ENCODE assay signal across 19 cellular contexts in the genomic region with DNA sequence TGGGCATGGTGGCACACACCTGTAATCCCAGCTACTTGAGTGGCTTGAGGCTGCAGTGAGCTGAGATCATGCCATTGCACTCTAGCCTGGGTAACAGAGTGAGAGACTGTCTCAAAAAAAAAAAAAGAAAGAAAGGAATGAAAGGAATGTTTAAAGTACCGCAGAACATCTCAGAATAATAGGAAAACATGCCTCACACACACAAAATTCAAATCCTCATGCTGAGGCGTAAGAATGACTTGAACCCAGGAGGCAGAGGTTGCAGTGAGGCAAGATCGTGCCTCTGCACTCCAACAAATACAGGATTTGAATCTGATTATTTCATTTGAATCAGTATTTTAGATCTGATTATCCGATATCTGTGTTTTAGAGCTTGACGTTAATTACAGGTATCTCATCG. TPM values are rescaled to one million over a fixed set of nuclear protein-coding genes. Genes with fewer than 3 reads are reported as not detected.
"Had no signal": no experiment of that assay in that cellular context is flagged by ENCODE, and none has a peak within 500 bp of the region (broad histone marks: within the 10 kb centered on the region; RNA-seq: fewer than 3 reads in every experiment).

No MANE protein-coding gene starts in this region.

- H3K27me3 Mint-ChIP-seq: activated naive CD4-positive, alpha-beta T cell treated with anti-CD3 and anti-CD28 coated beads, Interleukin-2, amount 50 U/mL, for 24 hours had no signal

- H3K36me3 Mint-ChIP-seq: activated naive CD4-positive, alpha-beta T cell treated with anti-CD3 and anti-CD28 coated beads, Interleukin-2, amount 50 U/mL, for 24 hours; memory B cell; naive thymus-derived CD4-positive, alpha-beta T cell; stimulated activated effector memory CD8-positive, alpha-beta T cell treated with anti-CD3 and anti-CD28 coated beads, Interleukin-12 subunit alpha, Interleukin-12 subunit beta, amount 100 ng/mL, for 72 hours had no signal

- H3K36me3 ChIP-seq: adrenal gland, colonic mucosa, gastrocnemius medialis, neural progenitor cell had no signal

- H3K4me3 Mint-ChIP-seq: activated naive CD4-positive, alpha-beta T cell treated with anti-CD3 and anti-CD28 coated beads, Interleukin-2, amount 50 U/mL, for 24 hours; memory B cell; naive thymus-derived CD4-positive, alpha-beta T cell; neural progenitor cell; stimulated activated effector memory CD8-positive, alpha-beta T cell treated with anti-CD3 and anti-CD28 coated beads, Interleukin-12 subunit alpha, Interleukin-12 subunit beta, amount 100 ng/mL, for 72 hours had no signal

- H3K27ac ChIP-seq: adrenal gland, colonic mucosa, gastrocnemius medialis, neural progenitor cell, psoas muscle, stomach had no signal

- H3K4me2 ChIP-seq: neural progenitor cell had no signal

- H3K4me3 ChIP-seq: adrenal gland, colonic mucosa, gastrocnemius medialis, mucosa of descending colon, neural progenitor cell, psoas muscle, stomach had no signal

- H3K4me1 ChIP-seq: colonic mucosa, neural progenitor cell, psoas muscle had no signal

- H3K27me3 ChIP-seq: adrenal gland, colonic mucosa, gastrocnemius medialis, neural progenitor cell, stomach had no signal

- H3K9me3 Mint-ChIP-seq: activated naive CD4-positive, alpha-beta T cell treated with anti-CD3 and anti-CD28 coated beads, Interleukin-2, amount 50 U/mL, for 24 hours; memory B cell; naive thymus-derived CD4-positive, alpha-beta T cell; neural progenitor cell; stimulated activated effector memory CD8-positive, alpha-beta T cell treated with anti-CD3 and anti-CD28 coated beads, Interleukin-12 subunit alpha, Interleukin-12 subunit beta, amount 100 ng/mL, for 72 hours had no signal

- FAIRE-seq: TTC549 had no signal

- H3K9ac ChIP-seq: neural progenitor cell had no signal

- H3K9me3 ChIP-seq: adrenal gland, colonic mucosa, gastrocnemius medialis, mucosa of descending colon, psoas muscle, stomach had no signal

- H2AFZ ChIP-seq: neural progenitor cell had no signal

- ATAC-seq: gastrocnemius medialis; mucosa of descending colon; naive thymus-derived CD4-positive, alpha-beta T cell; psoas muscle; sciatic nerve; stimulated activated effector memory CD8-positive, alpha-beta T cell treated with anti-CD3 and anti-CD28 coated beads, Interleukin-12 subunit alpha, Interleukin-12 subunit beta, amount 100 ng/mL, for 72 hours had no signal

- DNase-seq: activated CD4-positive, alpha-beta T cell treated with anti-CD3 and anti-CD28 coated beads, Interleukin-2, amount 50 U/mL, for 4 hours; activated gamma-delta T cell; adrenal gland; central memory CD4-positive, alpha-beta T cell; colonic mucosa; gastrocnemius medialis; head of caudate nucleus; mucosa of descending colon; naive thymus-derived CD4-positive, alpha-beta T cell; psoas muscle; stimulated activated CD4-positive, alpha-beta T cell treated with anti-CD3 and anti-CD28 coated beads, Interleukin-4, amount 100 ng/mL, for 24 hours; stomach had no signal

- H3K27ac Mint-ChIP-seq: activated naive CD4-positive, alpha-beta T cell treated with anti-CD3 and anti-CD28 coated beads, Interleukin-2, amount 50 U/mL, for 24 hours; memory B cell; neural progenitor cell; stimulated activated effector memory CD8-positive, alpha-beta T cell treated with anti-CD3 and anti-CD28 coated beads, Interleukin-12 subunit alpha, Interleukin-12 subunit beta, amount 100 ng/mL, for 72 hours had no signal

RNA-seq across cellular contexts. Expression of a gene that starts 43.6 kb away (rescaled TPM):
- total RNA-seq: T-helper 2 cell treated with Interferon-gamma antibody and Interleukin-4, amounts not matched to agents 100 ng/mL and 5 ng/mL, for 36 hours had no signal
- polyA plus RNA-seq: naive thymus-derived CD4-positive, alpha-beta T cell had no signal
